ENCODE assay signal across 31 cellular contexts in the genomic region with DNA sequence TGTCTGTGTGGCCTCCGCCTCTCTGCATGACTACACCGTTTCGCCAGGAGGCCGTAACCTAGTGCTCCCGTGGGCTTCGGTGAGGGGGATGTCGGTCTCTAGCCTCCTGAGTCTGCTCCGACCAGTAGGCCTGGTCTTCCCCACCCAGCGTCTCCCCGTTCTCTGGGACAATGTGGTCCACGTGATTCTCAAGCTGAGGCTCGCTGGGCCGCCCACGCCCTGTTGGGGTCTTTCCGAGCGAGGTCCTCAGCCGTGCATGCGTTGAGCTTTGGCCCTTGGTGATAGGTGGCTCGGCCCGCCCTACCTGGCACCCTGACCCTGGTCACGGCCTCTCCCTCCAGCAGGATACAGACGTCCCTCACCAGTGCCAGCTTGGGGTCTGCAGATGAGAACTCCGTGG. TPM values are rescaled to one million over a fixed set of nuclear protein-coding genes. Genes with fewer than 3 reads are reported as not detected.
"Had no signal": no experiment of that assay in that cellular context is flagged by ENCODE, and none has a peak within 500 bp of the region (broad histone marks: within the 10 kb centered on the region; RNA-seq: fewer than 3 reads in every experiment).

No MANE protein-coding gene starts in this region.

- H3K27ac ChIP-seq: ascending aorta, breast epithelium, cardiac muscle cell, colonic mucosa, gastroesophageal sphincter, heart right ventricle had no signal

- H3K36me3 Mint-ChIP-seq: activated naive CD4-positive, alpha-beta T cell treated with anti-CD3 and anti-CD28 coated beads, Interleukin-2, amount 50 U/mL, for 72 hours had no signal

- H3K4me1 Mint-ChIP-seq: activated CD4-positive, alpha-beta memory T cell treated with anti-CD3 and anti-CD28 coated beads, Interleukin-2, amount 10 ng/mL, durations not matched to agents 7 days and 5 days; activated CD4-positive, alpha-beta T cell treated with anti-CD3 and anti-CD28 coated beads, Interleukin-2, amount 10 ng/mL, durations not matched to agents 7 days and 5 days; activated naive CD4-positive, alpha-beta T cell treated with anti-CD3 and anti-CD28 coated beads, Interleukin-2, amount 10 ng/mL, durations not matched to agents 7 days and 5 days; activated naive CD8-positive, alpha-beta T cell treated with anti-CD3 and anti-CD28 coated beads, Interleukin-2, amount 10 ng/mL, durations not matched to agents 7 days and 5 days; brain; endodermal cell had no signal

- DNase-seq: activated CD4-positive, alpha-beta memory T cell treated with anti-CD3 and anti-CD28 coated beads, Interleukin-2, amount 10 ng/mL, durations not matched to agents 7 days and 5 days; activated CD4-positive, alpha-beta T cell treated with anti-CD3 and anti-CD28 coated beads for 1 hour; activated CD4-positive, alpha-beta T cell treated with anti-CD3 and anti-CD28 coated beads for 4 hours; activated CD4-positive, alpha-beta T cell treated with anti-CD3 and anti-CD28 coated beads, Interleukin-2, amount 10 ng/mL, durations not matched to agents 7 days and 5 days; activated CD4-positive, alpha-beta T cell treated with anti-CD3 and anti-CD28 coated beads, Interleukin-2, amount 50 U/mL, for 4 hours; activated CD8-positive, alpha-beta memory T cell treated with anti-CD3 and anti-CD28 coated beads, Interleukin-2, amount 50 U/mL, for 48 hours; activated gamma-delta T cell; activated naive CD4-positive, alpha-beta T cell; activated naive CD4-positive, alpha-beta T cell treated with anti-CD3 and anti-CD28 coated beads, Interleukin-2, amount 10 ng/mL, durations not matched to agents 7 days and 5 days; activated naive CD8-positive, alpha-beta T cell treated with anti-CD3 and anti-CD28 coated beads, Interleukin-2, amount 10 ng/mL, durations not matched to agents 7 days and 5 days; activated T-cell treated with anti-CD3 and anti-CD28 coated beads for 4 hours; activated T-cell treated with anti-CD3 and anti-CD28 coated beads, Interleukin-2, amount 50 U/mL, for 24 hours; activated T-cell treated with anti-CD3 and anti-CD28 coated beads, Interleukin-2, amount 50 U/mL, for 72 hours; central memory CD4-positive, alpha-beta T cell; cerebellar nuclear complex; colonic mucosa; effector memory CD4-positive, alpha-beta T cell; endodermal cell; foreskin melanocyte; heart right ventricle; T-helper 1 cell; T-helper 17 cell; T1000 had no signal

- H3K4me3 ChIP-seq: ascending aorta, breast epithelium, cardiac muscle cell, colonic mucosa, gastroesophageal sphincter, heart right ventricle had no signal

- H3K4me1 ChIP-seq: ascending aorta, colonic mucosa had no signal

- H3K9me3 Mint-ChIP-seq: activated CD4-positive, alpha-beta memory T cell treated with anti-CD3 and anti-CD28 coated beads, Interleukin-2, amount 10 ng/mL, durations not matched to agents 7 days and 5 days; activated CD4-positive, alpha-beta T cell treated with anti-CD3 and anti-CD28 coated beads, Interleukin-2, amount 10 ng/mL, durations not matched to agents 7 days and 5 days; activated naive CD4-positive, alpha-beta T cell treated with anti-CD3 and anti-CD28 coated beads, Interleukin-2, amount 10 ng/mL, durations not matched to agents 7 days and 5 days; activated naive CD4-positive, alpha-beta T cell treated with anti-CD3 and anti-CD28 coated beads, Interleukin-2, amount 50 U/mL, for 72 hours; activated naive CD8-positive, alpha-beta T cell treated with anti-CD3 and anti-CD28 coated beads, Interleukin-2, amount 10 ng/mL, durations not matched to agents 7 days and 5 days; activated T-cell treated with anti-CD3 and anti-CD28 coated beads, Interleukin-2, amount 50 U/mL, for 24 hours; activated T-cell treated with anti-CD3 and anti-CD28 coated beads, Interleukin-2, amount 50 U/mL, for 72 hours; brain; endodermal cell; T-helper 2 cell treated with Interferon-gamma antibody and Interleukin-4, amounts not matched to agents 5 μg/mL and 100 μg/mL, for 36 hours had no signal

- ATAC-seq: activated naive CD4-positive, alpha-beta T cell treated with anti-CD3 and anti-CD28 coated beads, Interleukin-2, amount 50 U/mL, for 72 hours; activated T-cell treated with anti-CD3 and anti-CD28 coated beads, Interleukin-2, amount 50 U/mL, for 72 hours; esophagus mucosa; gastroesophageal sphincter; heart right ventricle; T-helper 17 cell had no signal

- H3K36me3 ChIP-seq: breast epithelium, colonic mucosa had no signal

- H3K27me3 ChIP-seq: ascending aorta, breast epithelium, cardiac muscle cell, colonic mucosa, gastroesophageal sphincter, heart right ventricle had no signal

- H3K9me3 ChIP-seq: ascending aorta, breast epithelium, colonic mucosa, gastroesophageal sphincter, heart right ventricle had no signal

- H3K4me3 Mint-ChIP-seq: activated CD4-positive, alpha-beta memory T cell treated with anti-CD3 and anti-CD28 coated beads, Interleukin-2, amount 10 ng/mL, durations not matched to agents 7 days and 5 days; activated CD4-positive, alpha-beta T cell treated with anti-CD3 and anti-CD28 coated beads, Interleukin-2, amount 10 ng/mL, durations not matched to agents 7 days and 5 days; activated naive CD4-positive, alpha-beta T cell treated with anti-CD3 and anti-CD28 coated beads, Interleukin-2, amount 10 ng/mL, durations not matched to agents 7 days and 5 days; activated naive CD8-positive, alpha-beta T cell treated with anti-CD3 and anti-CD28 coated beads, Interleukin-2, amount 10 ng/mL, durations not matched to agents 7 days and 5 days; activated T-cell treated with anti-CD3 and anti-CD28 coated beads, Interleukin-2, amount 50 U/mL, for 24 hours; activated T-cell treated with anti-CD3 and anti-CD28 coated beads, Interleukin-2, amount 50 U/mL, for 72 hours; brain; endodermal cell; T-helper 17 cell; T-helper 2 cell treated with Interferon-gamma antibody and Interleukin-4, amounts not matched to agents 5 μg/mL and 100 μg/mL, for 36 hours had no signal

- H3K27ac Mint-ChIP-seq: activated CD4-positive, alpha-beta memory T cell treated with anti-CD3 and anti-CD28 coated beads, Interleukin-2, amount 10 ng/mL, durations not matched to agents 7 days and 5 days; activated CD4-positive, alpha-beta T cell treated with anti-CD3 and anti-CD28 coated beads, Interleukin-2, amount 10 ng/mL, durations not matched to agents 7 days and 5 days; activated naive CD4-positive, alpha-beta T cell treated with anti-CD3 and anti-CD28 coated beads, Interleukin-2, amount 10 ng/mL, durations not matched to agents 7 days and 5 days; activated naive CD8-positive, alpha-beta T cell treated with anti-CD3 and anti-CD28 coated beads, Interleukin-2, amount 10 ng/mL, durations not matched to agents 7 days and 5 days; activated T-cell treated with anti-CD3 and anti-CD28 coated beads, Interleukin-2, amount 50 U/mL, for 24 hours; activated T-cell treated with anti-CD3 and anti-CD28 coated beads, Interleukin-2, amount 50 U/mL, for 72 hours; brain; endodermal cell; T-helper 17 cell; T-helper 2 cell treated with Interferon-gamma antibody and Interleukin-4, amounts not matched to agents 5 μg/mL and 100 μg/mL, for 36 hours had no signal

- H3K27me3 Mint-ChIP-seq: activated CD4-positive, alpha-beta memory T cell treated with anti-CD3 and anti-CD28 coated beads, Interleukin-2, amount 10 ng/mL, durations not matched to agents 7 days and 5 days; activated CD4-positive, alpha-beta T cell treated with anti-CD3 and anti-CD28 coated beads, Interleukin-2, amount 10 ng/mL, durations not matched to agents 7 days and 5 days; activated naive CD4-positive, alpha-beta T cell treated with anti-CD3 and anti-CD28 coated beads, Interleukin-2, amount 10 ng/mL, durations not matched to agents 7 days and 5 days; activated naive CD8-positive, alpha-beta T cell treated with anti-CD3 and anti-CD28 coated beads, Interleukin-2, amount 10 ng/mL, durations not matched to agents 7 days and 5 days; activated T-cell treated with anti-CD3 and anti-CD28 coated beads, Interleukin-2, amount 50 U/mL, for 24 hours; T-helper 17 cell had no signal

RNA-seq across cellular contexts. Expression of a gene that starts 59.1 kb away (rescaled TPM):
- total RNA-seq: ascending aorta, breast epithelium, gastroesophageal sphincter had no signal
